In the genomic region with DNA sequence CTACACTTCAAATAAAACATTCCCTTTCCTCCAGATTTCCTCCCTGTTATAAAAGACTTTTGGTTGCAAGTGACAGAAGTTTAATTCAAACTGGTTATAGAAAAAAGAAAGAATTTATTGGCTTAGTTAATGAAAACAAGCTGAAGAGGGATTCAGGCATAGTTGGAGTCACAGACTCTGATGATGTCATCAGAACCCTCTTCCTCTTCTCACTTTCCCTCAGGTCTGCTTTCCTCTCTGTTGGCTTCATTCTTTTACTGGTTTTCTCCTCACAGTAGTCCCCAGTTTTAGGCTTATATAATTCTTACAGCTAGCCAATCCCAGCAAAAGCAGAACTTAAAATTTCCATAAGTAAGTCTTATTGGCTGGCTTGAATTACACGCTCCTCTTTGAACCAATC, we compare ENCODE assay signal across 10 cellular contexts. TPM values are rescaled to one million over a fixed set of nuclear protein-coding genes. Genes with fewer than 3 reads are reported as not detected.
A peak's percentile ranks its signal among the peaks of the same experiment; 100 is the strongest.
DNase-seq lines count a peak whose midpoint lies in the region; ATAC-seq, FAIRE-seq and TF ChIP-seq lines count a peak whose summit lies in the region.
"Had no signal": no experiment of that assay in that cellular context is flagged by ENCODE, and none has a peak within 500 bp of the region (broad histone marks: within the 10 kb centered on the region; RNA-seq: fewer than 3 reads in every experiment).

No MANE protein-coding gene starts in this region.

- H3K27ac ChIP-seq in K562 (ENCODE audit: extremely low read depth, low read depth, low read length) (no peak overlapping the region), kidney (ENCODE audit: low read depth in 2 of 2, low read length in 2 of 2) (no peak overlapping the region)

- CTCF ChIA-PET in K562 (lab: Yijun Ruan, JAX; ENCODE audit: low intra/inter-chr PET ratio): no interaction called here

- H3K79me2 ChIP-seq in K562 (ENCODE audit: control insufficient read depth, insufficient read depth, low read length): peaks cover 12% of the 10 kb centered on the region; the same call in 1 of the 3 replicates

- H2AFZ ChIP-seq in K562 (ENCODE audit: low read depth, low read length): peak overlapping the region; percentile 25

- peaks cover 6 to 43% of the 10 kb centered on the region in 2 experiments for H3K4me1 ChIP-seq in K562 (replicated peaks in 1 of 2; ENCODE audit: control insufficient read depth in 2 of 2, insufficient read depth in 2 of 2, low read length in 2 of 2)
- H3K4me1 ChIP-seq in kidney (ENCODE audit: control insufficient read depth in 1 of 2, insufficient read depth in 1 of 2, low read depth in 1 of 2, low read length in 2 of 2): no peaks in the 10 kb centered on the region

- POLR2A ChIA-PET in K562 (lab: Yijun Ruan, JAX): interaction anchor here (0.6 to 1.6 kb wide), 3 partner anchors 8 to 36 kb away, joined by 3 to 6 read pairs (median 3); partner anchors contain the start of gene MBNL1

- no peak for TF ChIP-seq EP300 in K562 (IDR thresholded peaks at IDR 0.05; ENCODE audit: low read length)

- no peak overlapping the region for H3K4me2 ChIP-seq in K562 (ENCODE audit: insufficient read depth, low read length)

- H3K9ac ChIP-seq in K562 (ENCODE audit: insufficient read depth in 1 of 2, low read depth in 2 of 2, low read length in 2 of 2): no peak overlapping the region
- no peak overlapping the region for H3K9ac ChIP-seq in kidney (ENCODE audit: low read length in 2 of 2)

- no peaks in the 10 kb centered on the region for H3K9me1 ChIP-seq in K562 (ENCODE audit: control insufficient read depth, insufficient read depth, low read length)

- ATAC-seq in K562: no peak

- no peaks in the 10 kb centered on the region for H4K20me1 ChIP-seq in K562 (replicated peaks; ENCODE audit: control insufficient read depth, insufficient read depth, low read length)

- H3K4me3 ChIP-seq in K562 (no peak overlapping the region), kidney (ENCODE audit: low read length in 2 of 2) (no peak overlapping the region)

- in situ Hi-C loops in K562 (cut with MboI): no loop called here

- WGBS in K562 (ENCODE audit: insufficient coverage, low coverage, missing lambda C conversion rate): 100% methylated on average over 1 of the region's 1 CpG

- intact Hi-C loops in K562 (cut with micrococcal nuclease): no loop called here
- intact Hi-C loops in kidney (cut with DNase I): no loop called here

- no peak for TF ChIP-seq POLR2A in K562 (conservative IDR thresholded peaks at IDR 0.05)

- H3K9me3 ChIP-seq in K562 (replicated peaks; ENCODE audit: control insufficient read depth, insufficient read depth, low read depth, low read length) (peaks cover 5% of the 10 kb centered on the region; the same call in 1 of the 2 replicates), kidney (ENCODE audit: control insufficient read depth in 1 of 2, low read length in 2 of 2) (no peaks in the 10 kb centered on the region)

- TF ChIP-seq CTCF in K562 (IDR thresholded peaks at IDR 0.05 in 2 of 3, conservative IDR thresholded peaks at IDR 0.05 in 1 of 3; ENCODE audit: insufficient read depth in 2 of 3, low read depth in 1 of 3, low read length in 3 of 3) (no peak), kidney (IDR thresholded peaks at IDR 0.05; ENCODE audit: borderline replicate concordance, extremely low read depth, insufficient read depth) (no peak)

- H3K36me3 ChIP-seq in K562 (ENCODE audit: control insufficient read depth, insufficient read depth, low read length) (0 out of 3 replicates have a peak, but pooled peaks cover 4% of the 10 kb centered on the region), kidney (ENCODE audit: control insufficient read depth in 1 of 2, insufficient read depth in 2 of 2, low read length in 2 of 2) (no peaks in the 10 kb centered on the region)

- no peak for TF ChIP-seq RAD21 in K562 (CRISPR knock-in tag; conservative IDR thresholded peaks at IDR 0.05 in 1 of 2, IDR thresholded peaks at IDR 0.05 in 1 of 2)

- no peaks in the 10 kb centered on the region for H3K27me3 ChIP-seq in K562 (ENCODE audit: control insufficient read depth in 2 of 2, insufficient read depth in 2 of 2, low read length in 2 of 2)

- no TSS peak for BruUV-seq in K562 (replicated peaks; lab: Mats Ljungman, UMichigan)

- FAIRE-seq in K562 (lab: Jason Lieb, UNC) (no peak), kidney (lab: Jason Lieb, UNC) (no peak)

- DNase-seq in A172 (ENCODE audit: low spot score): peak; percentile 23
- peak; percentile 79 for DNase-seq in EH (ENCODE audit: low read depth)
- DNase-seq in NOMO-1 treated with DMSO at 0.1 percent for 48 hours (lab: John Stamatoyannopoulos, UW; ENCODE audit: unreplicated experiment): peak; percentile 96
- no peak for DNase-seq in K562 (ENCODE audit: extremely low read depth in 1 of 4, low spot score in 3 of 4)
- DNase-seq in stimulated activated CD8-positive, alpha-beta memory T cell treated with anti-CD3 and anti-CD28 coated beads, Interleukin-4, amount 100 ng/mL, for 48 hours: no peak
- no peak for DNase-seq in kidney
- DNase-seq in superior temporal gyrus (ENCODE audit: extremely low spot score): no peak
- no peak for DNase-seq in iPS-NIHi7 (ENCODE audit: extremely low spot score)
- DNase-seq: CD4-positive, CD25-positive, alpha-beta regulatory T cell; effector memory CD4-positive, alpha-beta T cell had no signal

TF ChIP-seq in K562, 482 proteins besides CTCF, POLR2A, EP300 and RAD21:
- 0 out of 2 replicates have a peak, but pooled peaks have one; percentile 28 for TF ChIP-seq MYBL2 (IDR thresholded peaks at IDR 0.05; ENCODE audit: low read depth)
- TF ChIP-seq MYBL2 (CRISPR knock-in tag; IDR thresholded peaks at IDR 0.05; ENCODE audit: borderline replicate concordance): no peak
- TF ChIP-seq CREM (IDR thresholded peaks at IDR 0.05; ENCODE audit: low read depth): peak; percentile 37
- TF ChIP-seq FOXM1 (IDR thresholded peaks at IDR 0.05; ENCODE audit: low read depth): 0 out of 2 replicates have a peak, but pooled peaks have one; percentile 32
- TF ChIP-seq FOXM1 (CRISPR knock-in tag; IDR thresholded peaks at IDR 0.05; ENCODE audit: low read depth): no peak
- TF ChIP-seq SPI1 (IDR thresholded peaks at IDR 0.05; ENCODE audit: borderline replicate concordance, low read depth, low read length): no peak
- TF ChIP-seq ATF7 (IDR thresholded peaks at IDR 0.05): peak; percentile 77
- TF ChIP-seq EHMT2 (IDR thresholded peaks at IDR 0.05): no peak
- no peak for TF ChIP-seq PCBP1 (IDR thresholded peaks at IDR 0.05; ENCODE audit: low read depth, low read length, poor library complexity, severe bottlenecking)
- TF ChIP-seq ATF3 (IDR thresholded peaks at IDR 0.05): peak; percentile 90
- no peak for TF ChIP-seq ATF3 (CRISPR knock-in tag; conservative IDR thresholded peaks at IDR 0.05)
- peak; percentile 53 for TF ChIP-seq JUND (IDR thresholded peaks at IDR 0.05; ENCODE audit: borderline replicate concordance, low read depth, low read length)
- TF ChIP-seq JUND (tag; IDR thresholded peaks at IDR 0.05; ENCODE audit: borderline replicate concordance, low read depth, low read length): peak; percentile 60; the same call in 2 of the 3 replicates

RNA-seq across cellular contexts. Expression of gene MBNL1, which starts 32.0 kb away (rescaled TPM):
- total RNA-seq in A172 (2014; rRNA removed; shearing (Covaris generic)): 137 and 161 TPM in 2 replicates
- 337 and 524 TPM in 2 replicates for total RNA-seq in K562 (2011; cell fraction: chromatin; rRNA removed; ENCODE audit: low replicate concordance)
- 154 and 188 TPM in 2 replicates for total RNA-seq in K562 (2011; cell fraction: nucleolus; rRNA removed)
- 277 and 417 TPM in 2 replicates for total RNA-seq in K562 (2011; cell fraction: nucleoplasm; rRNA removed)
- total RNA-seq in K562 (2014; rRNA removed) (240 and 243 TPM in 2 replicates), K562 (2014; rRNA removed; fragmentation: Illumina TruSeq; extraction: Trizol) (220 and 241 TPM in 2 replicates), K562 (2015; rRNA removed; fragmentation: Illumina TruSeq; extraction: Trizol) (220 and 243 TPM in 2 replicates), K562 (2021) (217 and 231 TPM in 2 replicates), kidney (167 TPM)
- polyA plus RNA-seq in K562 (2011; rRNA removed) (116 and 133 TPM in 2 replicates), K562 (2014; fragmentation: Illumina TruSeq; extraction: Trizol) (202 and 221 TPM in 2 replicates), K562 (2014; fragmentation: Nextera tagmentation; extraction: Ambion mirVana) (10 to 100 TPM; 70.3 to 87.3 TPM), K562 (2014; rRNA removed) (104 and 107 TPM in 2 replicates), kidney (ENCODE audit: insufficient read depth, low read depth, low replicate concordance) (22.0 TPM)
- polyA plus RNA-seq in K562 (2011; cell fraction: cytosol; rRNA removed): 101 and 150 TPM in 2 replicates
- 108 and 135 TPM in 2 replicates for polyA plus RNA-seq in K562 (2011; cell fraction: nucleus; rRNA removed)
- polyA plus RNA-seq in K562 (2012): 74.4 and 91.9 TPM in 2 replicates
- 431 and 448 TPM in 2 replicates for polyA minus RNA-seq in K562 (2011; rRNA and poly(A)+ RNA removed)
- 216 and 268 TPM in 2 replicates for polyA minus RNA-seq in K562 (2011; cell fraction: cytosol; rRNA and poly(A)+ RNA removed)
- polyA minus RNA-seq in K562 (2011; cell fraction: nucleus; rRNA and poly(A)+ RNA removed): 326 and 485 TPM in 2 replicates

Comparison
In these comparisons a context has a peak if more than half of its experiments do, and no peak if none do; other contexts are left out.
1. DNase-seq: peak in A172 (single experiment), EH (single experiment) and NOMO-1 treated with DMSO at 0.1 percent for 48 hours (single experiment); none in K562 (0 of 4), stimulated activated CD8-positive, alpha-beta memory T cell treated with anti-CD3 and anti-CD28 coated beads, Interleukin-4, amount 100 ng/mL, for 48 hours (single experiment), kidney (single experiment), superior temporal gyrus (single experiment) and iPS-NIHi7 (single experiment).